In the genomic region with DNA sequence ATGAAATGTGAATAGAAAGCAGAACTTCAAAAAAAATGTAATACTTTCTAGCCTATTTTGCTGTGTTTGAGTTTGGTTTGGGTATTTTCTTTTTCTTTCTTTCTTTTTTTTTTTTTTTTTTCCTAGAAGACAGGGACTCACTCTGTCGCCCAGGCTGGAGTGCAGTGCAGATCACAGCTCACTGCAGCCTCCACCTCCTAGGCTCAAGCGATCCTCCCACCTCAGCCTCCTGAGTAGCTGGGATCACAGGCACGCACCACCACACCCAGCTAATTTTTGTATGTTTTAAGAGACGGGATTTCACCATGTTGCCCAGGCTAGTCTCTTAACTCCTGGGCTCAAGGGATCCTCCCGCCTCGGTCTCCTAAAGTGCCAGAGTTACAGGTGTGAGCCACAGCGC, we compare ENCODE assay signal across 9 cellular contexts. TPM values are rescaled to one million over a fixed set of nuclear protein-coding genes. Genes with fewer than 3 reads are reported as not detected.
A peak's percentile ranks its signal among the peaks of the same experiment; 100 is the strongest.
DNase-seq lines count a peak whose midpoint lies in the region; ATAC-seq and TF ChIP-seq lines count a peak whose summit lies in the region.
"Not testable (repeated sequence)": the region's sequence is repeated elsewhere in the genome, so short reads cannot be mapped to it uniquely, and the experiment has no call there.
"Had no signal": no experiment of that assay in that cellular context is flagged by ENCODE, and none has a peak within 500 bp of the region (broad histone marks: within the 10 kb centered on the region; RNA-seq: fewer than 3 reads in every experiment).

No MANE protein-coding gene starts in this region.

- WGBS in mesendoderm (ENCODE audit: extremely low coverage, insufficient coverage, low lambda C conversion rate): no CpG with 5 or more reads among the region's 7 CpGs
- 68 to 75% (median 72%) methylated on average over 7 of the region's 7 CpGs for WGBS in psoas muscle, 3 donors

- H4K20me1 ChIP-seq in DND-41 (ENCODE audit: insufficient read depth, low read length) (peaks cover 49% of the 10 kb centered on the region), MM.1S (ENCODE audit: insufficient read depth, low read length) (peaks cover 19% of the 10 kb centered on the region; the same call in 1 of the 2 replicates)

- not testable (repeated sequence) for TF ChIP-seq CTCF in DND-41 (IDR thresholded peaks at IDR 0.05; ENCODE audit: borderline replicate concordance, extremely low read depth, low read length, poor library complexity, severe bottlenecking); MM.1S (IDR thresholded peaks at IDR 0.05; ENCODE audit: low read length); breast epithelium (IDR thresholded peaks at IDR 0.05); fibroblast of villous mesenchyme (IDR thresholded peaks at IDR 0.05; ENCODE audit: insufficient read depth, low read depth, low read length); psoas muscle (IDR thresholded peaks at IDR 0.05); upper lobe of right lung (IDR thresholded peaks at IDR 0.05)

- not testable (repeated sequence) for H3K9me2 ChIP-seq in MM.1S (replicated peaks; ENCODE audit: insufficient read depth, low read length)

- not testable (repeated sequence) for H2BK120ac ChIP-seq in mesendoderm (ENCODE audit: low read depth, low read length)

- peaks cover 65% of the 10 kb centered on the region for H3K4me1 Mint-ChIP-seq in activated CD4-positive, alpha-beta memory T cell treated with anti-CD3 and anti-CD28 coated beads for 36 hours (ENCODE audit: low read depth)

- not testable (repeated sequence) for H3K9me3 ChIP-seq in DND-41 (ENCODE audit: insufficient read depth, low read length, severe bottlenecking); MM.1S (replicated peaks; ENCODE audit: insufficient read depth, low read length); breast epithelium; psoas muscle; upper lobe of right lung

- not testable (repeated sequence) for H4K5ac ChIP-seq in mesendoderm (ENCODE audit: low read length)

- H3K4me1 ChIP-seq in DND-41 (ENCODE audit: insufficient read depth, low read length) (peaks cover 55% of the 10 kb centered on the region), MM.1S (ENCODE audit: low read length) (peaks cover 31% of the 10 kb centered on the region), breast epithelium (peaks cover 7 to 11% of the 10 kb centered on the region in 2 donors), psoas muscle (peaks cover 34% of the 10 kb centered on the region), upper lobe of right lung (peaks cover 22% of the 10 kb centered on the region)
- H3K4me1 ChIP-seq in mesendoderm (ENCODE audit: control insufficient read depth, low read depth, low read length): not testable (repeated sequence)

- H3K27ac ChIP-seq in DND-41 (ENCODE audit: low read length) (peak overlapping the region; percentile 99), psoas muscle (peak overlapping the region; percentile 84), upper lobe of right lung (peak overlapping the region; percentile 91)
- H3K27ac ChIP-seq in MM.1S (ENCODE audit: low read length); breast epithelium; mesendoderm (ENCODE audit: low read depth, low read length): not testable (repeated sequence)

- H3K56ac ChIP-seq in mesendoderm (ENCODE audit: low read length): peak overlapping the region; percentile 86

- H4K8ac ChIP-seq in mesendoderm (ENCODE audit: low read depth, low read length): not testable (repeated sequence)

- peaks cover 10% of the 10 kb centered on the region for H3K79me1 ChIP-seq in mesendoderm (ENCODE audit: low read length)

- H3K4me3 ChIP-seq in DND-41 (ENCODE audit: low read depth in 1 of 2, low read length in 2 of 2) (peak overlapping the region; percentile 82 to 83), MM.1S (ENCODE audit: low read length) (peak overlapping the region; percentile 100), breast epithelium (peak overlapping the region; percentile 81 to 98 (median 86)), fibroblast of villous mesenchyme (ENCODE audit: low read depth, low read length) (peak overlapping the region; percentile 80), mesendoderm (ENCODE audit: low read length) (peak overlapping the region; percentile 97), psoas muscle (peak overlapping the region; percentile 70), upper lobe of right lung (peak overlapping the region; percentile 91)

- peaks cover 49% of the 10 kb centered on the region for H3K36me3 ChIP-seq in DND-41 (ENCODE audit: insufficient read depth, low read length)
- not testable (repeated sequence) for H3K36me3 ChIP-seq in MM.1S (replicated peaks; ENCODE audit: insufficient read depth, low read length); breast epithelium; mesendoderm (ENCODE audit: control insufficient read depth, insufficient read depth, low read length)
- H3K36me3 ChIP-seq in psoas muscle (ENCODE audit: insufficient read depth in 1 of 2, low read depth in 1 of 2): peaks cover 3 to 44% of the 10 kb centered on the region in 2 donors
- H3K36me3 ChIP-seq in upper lobe of right lung: peaks cover 31% of the 10 kb centered on the region

- not testable (repeated sequence) for H3K9me3 Mint-ChIP-seq in activated CD4-positive, alpha-beta memory T cell treated with anti-CD3 and anti-CD28 coated beads for 36 hours

- CTCF ChIA-PET in activated CD4-positive, alpha-beta memory T cell treated with anti-CD3 and anti-CD28 coated beads for 36 hours (lab: Charles Lee): interaction anchor here (0.7 to 1.8 kb wide), 6 partner anchors 11 to 128 kb away, joined by 3 to 17 read pairs (median 3); no protein-coding TSS in a partner anchor

- H2AK5ac ChIP-seq in mesendoderm (ENCODE audit: low read length): not testable (repeated sequence)

- H2BK15ac ChIP-seq in mesendoderm (replicated peaks; ENCODE audit: low read depth): not testable (repeated sequence)

- not testable (repeated sequence) for H2AFZ ChIP-seq in DND-41 (ENCODE audit: low read depth, low read length); MM.1S (ENCODE audit: low read length)

- H3K36me3 Mint-ChIP-seq in activated CD4-positive, alpha-beta memory T cell treated with anti-CD3 and anti-CD28 coated beads for 36 hours: peaks cover 26% of the 10 kb centered on the region

- H3K4me3 Mint-ChIP-seq in activated CD4-positive, alpha-beta memory T cell treated with anti-CD3 and anti-CD28 coated beads for 36 hours: peak overlapping the region; percentile 97

- H3K4me2 ChIP-seq in DND-41 (ENCODE audit: insufficient read depth, low read length) (peak overlapping the region; percentile 97), MM.1S (ENCODE audit: low read depth, low read length) (peak overlapping the region; percentile 81), mesendoderm (ENCODE audit: low read length) (peak overlapping the region; percentile 93)

- TF ChIP-seq POLR2A in breast epithelium (IDR thresholded peaks at IDR 0.05): not testable (repeated sequence)

- H3K18ac ChIP-seq in mesendoderm (ENCODE audit: low read length): not testable (repeated sequence)

- peaks cover 69% of the 10 kb centered on the region for H3K79me2 ChIP-seq in DND-41 (ENCODE audit: insufficient read depth, low read length)
- H3K79me2 ChIP-seq in MM.1S (ENCODE audit: low read length): peaks cover 76% of the 10 kb centered on the region
- peaks cover 35% of the 10 kb centered on the region for H3K79me2 ChIP-seq in mesendoderm (ENCODE audit: control insufficient read depth, insufficient read depth, low read length)

- not testable (repeated sequence) for H3K23ac ChIP-seq in mesendoderm (ENCODE audit: low read length)

- H3K27me3 Mint-ChIP-seq in activated CD4-positive, alpha-beta memory T cell treated with anti-CD3 and anti-CD28 coated beads for 36 hours: not testable (repeated sequence)

- intact Hi-C loops in activated CD4-positive, alpha-beta memory T cell treated with anti-CD3 and anti-CD28 coated beads for 36 hours (cut with micrococcal nuclease); breast epithelium (cut with DNase I; ENCODE audit: low total_unique reads); upper lobe of right lung (cut with DNase I): not testable (repeated sequence)
- intact Hi-C loops in psoas muscle (cut with DNase I): loop anchor here (5.0 kb wide), 2 partner anchors 35 to 85 kb away; partner anchors contain the start of gene KMT2A (in 2 of the 2)

- H3F3A ChIP-seq in MM.1S (ENCODE audit: insufficient read depth, low read length): peaks cover 32% of the 10 kb centered on the region

- H3K27me3 ChIP-seq in DND-41 (ENCODE audit: insufficient read depth, low read length, poor library complexity); MM.1S (replicated peaks; ENCODE audit: insufficient read depth, low read length); breast epithelium; mesendoderm (ENCODE audit: insufficient read depth, low read length, poor library complexity); psoas muscle (ENCODE audit: insufficient read depth in 3 of 3, low read length in 2 of 3); upper lobe of right lung: not testable (repeated sequence)

- POLR2A ChIA-PET in activated CD4-positive, alpha-beta memory T cell treated with anti-CD3 and anti-CD28 coated beads for 36 hours (lab: Charles Lee): interaction anchor here (0.8 to 2.1 kb wide), 8 partner anchors 33 to 200 kb away, joined by 3 to 19 read pairs (median 4); partner anchors contain the start of gene KMT2A

- H3K4ac ChIP-seq in mesendoderm (ENCODE audit: low read depth, low read length): not testable (repeated sequence)

- peak overlapping the region; percentile 84 for H3K9ac ChIP-seq in DND-41 (ENCODE audit: low read depth, low read length)
- H3K9ac ChIP-seq in MM.1S (ENCODE audit: low read length): peak overlapping the region; percentile 96
- H3K9ac ChIP-seq in mesendoderm (ENCODE audit: low read length): peak overlapping the region; percentile 76

- ATAC-seq in DND-41 (ENCODE audit: insufficient read depth, low read depth); psoas muscle; upper lobe of right lung: not testable (repeated sequence)

- not testable (repeated sequence) for H2BK5ac ChIP-seq in mesendoderm (ENCODE audit: low read length)

- not testable (repeated sequence) for DNase-seq in DND-41; MM.1S; breast epithelium (ENCODE audit: low spot score in 2 of 2); fibroblast of villous mesenchyme (ENCODE audit: low read depth); mesendoderm; psoas muscle; upper lobe of right lung
- DNase-seq in activated CD4-positive, alpha-beta memory T cell treated with anti-CD3 and anti-CD28 coated beads for 36 hours: peak; percentile 15

- peak overlapping the region; percentile 98 for H3K27ac Mint-ChIP-seq in activated CD4-positive, alpha-beta memory T cell treated with anti-CD3 and anti-CD28 coated beads for 36 hours

RNA-seq across cellular contexts. Expression of gene ATP5MG, which starts 1.2 kb away (rescaled TPM):
- total RNA-seq in activated CD4-positive, alpha-beta memory T cell treated with anti-CD3 and anti-CD28 coated beads for 36 hours: 100 to 1,000 TPM; 298 to 306 TPM
- 10 to 100 TPM; 45.1 to 66.4 (median 56.0) TPM for total RNA-seq in breast epithelium
- total RNA-seq in fibroblast of villous mesenchyme: 34.1 and 44.0 TPM in 2 replicates
- 784 TPM for polyA plus RNA-seq in mesendoderm (2013, experiment 1 of 2)
- 767 TPM for polyA plus RNA-seq in mesendoderm (2013, experiment 2 of 2)
- total RNA-seq in psoas muscle: 100 to 1,000 TPM; 237 to 340 (median 251) TPM
- 100 to 1,000 TPM; 180 to 217 (median 189) TPM for polyA plus RNA-seq in psoas muscle
- 140 TPM for total RNA-seq in upper lobe of right lung

RNA-seq across cellular contexts. Expression of gene KMT2A, which starts 33.7 kb away (rescaled TPM):
- total RNA-seq in activated CD4-positive, alpha-beta memory T cell treated with anti-CD3 and anti-CD28 coated beads for 36 hours: 10 to 100 TPM; 61.5 to 72.4 TPM
- total RNA-seq in breast epithelium (10 to 100 TPM; 67.4 to 100.0 (median 79.6) TPM), fibroblast of villous mesenchyme (39.6 and 47.1 TPM in 2 replicates), psoas muscle (10 to 100 TPM; 18.1 to 27.3 (median 22.0) TPM), upper lobe of right lung (64.7 TPM)
- polyA plus RNA-seq in mesendoderm (2013, experiment 1 of 2): 14.3 TPM
- 14.4 TPM for polyA plus RNA-seq in mesendoderm (2013, experiment 2 of 2)
- 1 to 10 TPM; 3.1 to 9.9 (median 4.8) TPM for polyA plus RNA-seq in psoas muscle

RNA-seq across cellular contexts. Expression of gene UBE4A, which starts 43.2 kb away (rescaled TPM):
- 10 to 100 TPM; 39.1 to 40.4 TPM for total RNA-seq in activated CD4-positive, alpha-beta memory T cell treated with anti-CD3 and anti-CD28 coated beads for 36 hours
- 10 to 100 TPM; 39.0 to 51.5 (median 51.5) TPM for total RNA-seq in breast epithelium
- total RNA-seq in fibroblast of villous mesenchyme: 50.3 and 58.3 TPM in 2 replicates
- polyA plus RNA-seq in mesendoderm (2013, experiment 1 of 2): 20.8 TPM
- polyA plus RNA-seq in mesendoderm (2013, experiment 2 of 2): 20.8 TPM
- 10 to 100 TPM; 21.0 to 42.3 (median 33.0) TPM for total RNA-seq in psoas muscle
- polyA plus RNA-seq in psoas muscle: 10 to 100 TPM; 15.0 to 31.1 (median 16.8) TPM
- 40.0 TPM for total RNA-seq in upper lobe of right lung

RNA-seq across cellular contexts. Expression of gene CD3G, which starts 58.5 kb away (rescaled TPM):
- 100 to 1,000 TPM; 137 to 138 TPM for total RNA-seq in activated CD4-positive, alpha-beta memory T cell treated with anti-CD3 and anti-CD28 coated beads for 36 hours
- total RNA-seq in breast epithelium (100 to 1,000 TPM in 1 of 3 donors, 1 to 10 TPM in 1, under 1 TPM in 1; 0.80 to 122 (median 1.2) TPM), fibroblast of villous mesenchyme (not detected in 2 replicates), psoas muscle (under 1 TPM; 0.26 to 0.71 (median 0.57) TPM), upper lobe of right lung (6.5 TPM)
- polyA plus RNA-seq in mesendoderm (2013, experiment 1 of 2): not detected
- not detected for polyA plus RNA-seq in mesendoderm (2013, experiment 2 of 2)
- under 1 TPM; 0.01 to 0.05 (median 0.04) TPM for polyA plus RNA-seq in psoas muscle
- total RNA-seq: NCI-H460 had no signal
